Comparison of ENCODE assay signal across 24 cellular contexts in the genomic region with DNA sequence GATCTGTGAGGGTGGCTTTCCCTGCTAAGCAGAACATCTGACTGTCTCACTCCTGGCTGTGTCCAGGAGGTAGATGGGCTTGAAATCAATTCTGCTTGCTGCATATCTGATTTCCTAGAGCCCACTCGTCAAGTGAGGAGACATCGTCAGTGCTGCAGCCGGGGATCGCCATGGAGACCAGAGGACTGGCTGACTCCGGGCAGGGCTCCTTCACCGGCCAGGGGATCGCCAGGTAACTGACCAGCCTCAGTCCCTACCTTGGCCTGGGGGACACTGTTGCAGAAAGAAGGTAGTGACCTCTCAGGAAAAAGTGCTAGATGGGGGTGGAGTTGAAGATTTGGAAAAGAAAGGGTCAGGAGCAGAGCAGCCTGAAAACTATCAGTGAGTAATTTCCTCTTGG. TPM values are rescaled to one million over a fixed set of nuclear protein-coding genes. Genes with fewer than 3 reads are reported as not detected.
"Had no signal": no experiment of that assay in that cellular context is flagged by ENCODE, and none has a peak within 500 bp of the region (broad histone marks: within the 10 kb centered on the region; RNA-seq: fewer than 3 reads in every experiment).

No MANE protein-coding gene starts in this region.

- H3K9me3 Mint-ChIP-seq: activated naive CD4-positive, alpha-beta T cell treated with anti-CD3 and anti-CD28 coated beads for 36 hours; activated naive CD8-positive, alpha-beta T cell treated with anti-CD3 and anti-CD28 coated beads, Interleukin-2, amount 10 ng/mL, durations not matched to agents 7 days and 5 days; activated T-cell treated with anti-CD3 and anti-CD28 coated beads, Interleukin-2, amount 50 U/mL, for 72 hours; naive thymus-derived CD8-positive, alpha-beta T cell; stimulated activated naive CD8-positive, alpha-beta T cell treated with anti-CD3 and anti-CD28 coated beads, Interleukin-15, Interleukin-2, amounts not matched to agents 100 ng/mL and 50 ng/mL, for 24 hours; T-helper 2 cell treated with Interferon-gamma antibody and Interleukin-4, amounts not matched to agents 5 μg/mL and 100 μg/mL, for 36 hours had no signal

- ATAC-seq: activated T-cell treated with anti-CD3 and anti-CD28 coated beads, Interleukin-2, amount 50 U/mL, for 72 hours; heart right ventricle; left lobe of liver; naive thymus-derived CD8-positive, alpha-beta T cell; right lobe of liver had no signal

- H3K4me3 ChIP-seq: cardiac muscle cell, heart right ventricle, right lobe of liver, skin epidermis, thyroid gland had no signal

- DNase-seq: activated CD4-positive, alpha-beta T cell treated with anti-CD3 and anti-CD28 coated beads for 1 hour; activated CD8-positive, alpha-beta memory T cell treated with anti-CD3 and anti-CD28 coated beads, Interleukin-2, amount 50 U/mL, for 48 hours; activated effector memory CD4-positive, alpha-beta T cell treated with Interleukin-2 at 50 U/mL for 16 hours; activated naive CD4-positive, alpha-beta T cell treated with anti-CD3 and anti-CD28 coated beads for 36 hours; activated naive CD8-positive, alpha-beta T cell treated with anti-CD3 and anti-CD28 coated beads, Interleukin-2, amount 10 ng/mL, durations not matched to agents 7 days and 5 days; activated T-cell treated with anti-CD3 and anti-CD28 coated beads, Interleukin-2, amount 50 U/mL, for 72 hours; amygdala; effector CD4-positive, alpha-beta T cell; heart right ventricle; naive thymus-derived CD8-positive, alpha-beta T cell; right lobe of liver; stimulated activated CD4-positive, alpha-beta T cell treated with anti-CD3 and anti-CD28 coated beads, Interleukin-1b, Interleukin-23, amount 100 ng/mL, for 48 hours; substantia nigra; thyroid gland had no signal

- H3K4me3 Mint-ChIP-seq: activated naive CD4-positive, alpha-beta T cell treated with anti-CD3 and anti-CD28 coated beads for 36 hours; activated naive CD8-positive, alpha-beta T cell treated with anti-CD3 and anti-CD28 coated beads, Interleukin-2, amount 10 ng/mL, durations not matched to agents 7 days and 5 days; activated T-cell treated with anti-CD3 and anti-CD28 coated beads, Interleukin-2, amount 50 U/mL, for 72 hours; naive thymus-derived CD8-positive, alpha-beta T cell; stimulated activated naive CD8-positive, alpha-beta T cell treated with anti-CD3 and anti-CD28 coated beads, Interleukin-15, Interleukin-2, amounts not matched to agents 100 ng/mL and 50 ng/mL, for 24 hours; T-helper 2 cell treated with Interferon-gamma antibody and Interleukin-4, amounts not matched to agents 5 μg/mL and 100 μg/mL, for 36 hours had no signal

- H3K36me3 ChIP-seq: cardiac muscle cell, heart right ventricle, right lobe of liver, thyroid gland had no signal

- H3K36me3 Mint-ChIP-seq: activated naive CD8-positive, alpha-beta T cell treated with anti-CD3 and anti-CD28 coated beads, Interleukin-2, amount 10 ng/mL, durations not matched to agents 7 days and 5 days; naive thymus-derived CD8-positive, alpha-beta T cell had no signal

- H3K27me3 ChIP-seq: right lobe of liver, thyroid gland had no signal

- H3K27ac Mint-ChIP-seq: activated naive CD4-positive, alpha-beta T cell treated with anti-CD3 and anti-CD28 coated beads for 36 hours; activated naive CD8-positive, alpha-beta T cell treated with anti-CD3 and anti-CD28 coated beads, Interleukin-2, amount 10 ng/mL, durations not matched to agents 7 days and 5 days; activated T-cell treated with anti-CD3 and anti-CD28 coated beads, Interleukin-2, amount 50 U/mL, for 72 hours; naive thymus-derived CD8-positive, alpha-beta T cell; stimulated activated naive CD8-positive, alpha-beta T cell treated with anti-CD3 and anti-CD28 coated beads, Interleukin-15, Interleukin-2, amounts not matched to agents 100 ng/mL and 50 ng/mL, for 24 hours; T-helper 2 cell treated with Interferon-gamma antibody and Interleukin-4, amounts not matched to agents 5 μg/mL and 100 μg/mL, for 36 hours had no signal

- H3K4me1 ChIP-seq: right lobe of liver had no signal

- H3K4me1 Mint-ChIP-seq: activated naive CD8-positive, alpha-beta T cell treated with anti-CD3 and anti-CD28 coated beads, Interleukin-2, amount 10 ng/mL, durations not matched to agents 7 days and 5 days; naive thymus-derived CD8-positive, alpha-beta T cell had no signal

- H3K27ac ChIP-seq: cardiac muscle cell, heart right ventricle, right lobe of liver, skin epidermis, thyroid gland, VCaP had no signal

- H3K9me3 ChIP-seq: heart right ventricle, right lobe of liver, thyroid gland had no signal

RNA-seq across cellular contexts. Expression of a gene that starts 31.3 kb away (rescaled TPM):
- total RNA-seq: activated naive CD4-positive, alpha-beta T cell treated with anti-CD3 and anti-CD28 coated beads for 36 hours; activated naive CD8-positive, alpha-beta T cell treated with anti-CD3 and anti-CD28 coated beads, Interleukin-2, amount 10 ng/mL, durations not matched to agents 7 days and 5 days; activated T-cell treated with anti-CD3 and anti-CD28 coated beads, Interleukin-2, amount 50 U/mL, for 72 hours; cardiac muscle cell; epithelial cell of proximal tubule; fibroblast of villous mesenchyme; left lobe of liver; lung microvascular endothelial cell; naive thymus-derived CD8-positive, alpha-beta T cell; right lobe of liver; ureter had no signal
